ENCODE assay signal across 2 cellular contexts in the genomic region with DNA sequence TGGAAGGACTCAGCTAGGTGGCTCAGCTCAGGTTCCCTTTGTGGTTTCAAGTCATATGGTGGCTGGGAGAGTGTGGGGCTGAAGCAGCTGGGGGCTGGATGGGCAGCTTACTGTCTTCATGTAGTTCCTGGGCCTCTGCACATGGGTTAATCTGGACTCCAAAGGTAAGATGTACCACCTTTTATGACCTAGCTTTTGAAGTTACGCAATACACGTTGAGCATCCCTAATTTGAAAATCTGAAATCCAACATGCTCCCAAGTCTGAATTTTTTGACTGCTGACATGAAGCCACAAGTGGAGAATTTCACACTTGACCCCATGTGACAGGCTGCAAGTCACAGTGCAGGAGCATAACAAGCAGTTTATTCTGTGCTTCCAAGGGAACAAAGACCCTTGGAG.
TF ChIP-seq lines count a peak whose summit lies in the region.

No MANE protein-coding gene starts in this region.

TF ChIP-seq in HepG2, 621 proteins besides CTCF, POLR2A, EP300 and RAD21:
- TF ChIP-seq CEBPB (IDR thresholded peaks at IDR 0.05; ENCODE audit: borderline replicate concordance, low read depth, low read length) (peak; percentile 81), THYN1 (CRISPR knock-in tag; IDR thresholded peaks at IDR 0.05; ENCODE audit: borderline replicate concordance, low read depth) (no peak)

TF ChIP-seq in K562, 482 proteins besides CTCF, POLR2A, EP300 and RAD21:
- no peak for TF ChIP-seq FOXA1 (IDR thresholded peaks at IDR 0.05; ENCODE audit: borderline replicate concordance)
- TF ChIP-seq PRMT5 (CRISPR knock-in tag; IDR thresholded peaks at IDR 0.05): no peak
- no peak for TF ChIP-seq NFE2L1 (tag; IDR thresholded peaks at IDR 0.05; ENCODE audit: borderline replicate concordance, low read depth)
- no peak for TF ChIP-seq ZNF274 (IDR thresholded peaks at IDR 0.05; ENCODE audit: borderline replicate concordance, low read depth, low read length)
- no peak for TF ChIP-seq ATF7 (IDR thresholded peaks at IDR 0.05)
- no peak for TF ChIP-seq HINFP (tag; conservative IDR thresholded peaks at IDR 0.05; ENCODE audit: low read depth)
- TF ChIP-seq CBX5 (IDR thresholded peaks at IDR 0.05; ENCODE audit: borderline replicate concordance, low read depth): no peak
- TF ChIP-seq, protein P1, sequence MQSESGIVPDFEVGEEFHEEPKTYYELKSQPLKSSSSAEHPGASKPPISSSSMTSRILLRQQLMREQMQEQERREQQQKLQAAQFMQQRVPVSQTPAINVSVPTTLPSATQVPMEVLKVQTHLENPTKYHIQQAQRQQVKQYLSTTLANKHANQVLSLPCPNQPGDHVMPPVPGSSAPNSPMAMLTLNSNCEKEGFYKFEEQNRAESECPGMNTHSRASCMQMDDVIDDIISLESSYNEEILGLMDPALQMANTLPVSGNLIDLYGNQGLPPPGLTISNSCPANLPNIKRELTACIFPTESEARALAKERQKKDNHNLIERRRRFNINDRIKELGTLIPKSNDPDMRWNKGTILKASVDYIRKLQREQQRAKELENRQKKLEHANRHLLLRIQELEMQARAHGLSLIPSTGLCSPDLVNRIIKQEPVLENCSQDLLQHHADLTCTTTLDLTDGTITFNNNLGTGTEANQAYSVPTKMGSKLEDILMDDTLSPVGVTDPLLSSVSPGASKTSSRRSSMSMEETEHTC (IDR thresholded peaks at IDR 0.05): no peak
- TF ChIP-seq CEBPG (CRISPR knock-in tag; IDR thresholded peaks at IDR 0.05): no peak
- TF ChIP-seq CEBPG (tag; conservative IDR thresholded peaks at IDR 0.05 in 1 of 2, IDR thresholded peaks at IDR 0.05 in 1 of 2): peak in 1 of 2 experiments; percentile 69; a peak in 1 of 4 replicates
- TF ChIP-seq XRCC5 (IDR thresholded peaks at IDR 0.05; ENCODE audit: low read depth, low read length): no peak
- peak; percentile 56 for TF ChIP-seq CEBPB (tag; IDR thresholded peaks at IDR 0.05)
- TF ChIP-seq KLF1 (tag; IDR thresholded peaks at IDR 0.05): no peak
- no peak for TF ChIP-seq ZNF436 (CRISPR knock-in tag; IDR thresholded peaks at IDR 0.05)
- TF ChIP-seq, protein P2, sequence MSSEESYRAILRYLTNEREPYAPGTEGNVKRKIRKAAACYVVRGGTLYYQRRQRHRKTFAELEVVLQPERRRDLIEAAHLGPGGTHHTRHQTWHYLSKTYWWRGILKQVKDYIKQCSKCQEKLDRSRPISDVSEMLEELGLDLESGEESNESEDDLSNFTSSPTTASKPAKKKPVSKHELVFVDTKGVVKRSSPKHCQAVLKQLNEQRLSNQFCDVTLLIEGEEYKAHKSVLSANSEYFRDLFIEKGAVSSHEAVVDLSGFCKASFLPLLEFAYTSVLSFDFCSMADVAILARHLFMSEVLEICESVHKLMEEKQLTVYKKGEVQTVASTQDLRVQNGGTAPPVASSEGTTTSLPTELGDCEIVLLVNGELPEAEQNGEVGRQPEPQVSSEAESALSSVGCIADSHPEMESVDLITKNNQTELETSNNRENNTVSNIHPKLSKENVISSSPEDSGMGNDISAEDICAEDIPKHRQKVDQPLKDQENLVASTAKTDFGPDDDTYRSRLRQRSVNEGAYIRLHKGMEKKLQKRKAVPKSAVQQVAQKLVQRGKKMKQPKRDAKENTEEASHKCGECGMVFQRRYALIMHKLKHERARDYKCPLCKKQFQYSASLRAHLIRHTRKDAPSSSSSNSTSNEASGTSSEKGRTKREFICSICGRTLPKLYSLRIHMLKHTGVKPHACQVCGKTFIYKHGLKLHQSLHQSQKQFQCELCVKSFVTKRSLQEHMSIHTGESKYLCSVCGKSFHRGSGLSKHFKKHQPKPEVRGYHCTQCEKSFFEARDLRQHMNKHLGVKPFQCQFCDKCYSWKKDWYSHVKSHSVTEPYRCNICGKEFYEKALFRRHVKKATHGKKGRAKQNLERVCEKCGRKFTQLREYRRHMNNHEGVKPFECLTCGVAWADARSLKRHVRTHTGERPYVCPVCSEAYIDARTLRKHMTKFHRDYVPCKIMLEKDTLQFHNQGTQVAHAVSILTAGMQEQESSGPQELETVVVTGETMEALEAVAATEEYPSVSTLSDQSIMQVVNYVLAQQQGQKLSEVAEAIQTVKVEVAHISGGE (CRISPR knock-in tag; IDR thresholded peaks at IDR 0.05): no peak
- TF ChIP-seq MTA1 (IDR thresholded peaks at IDR 0.05; ENCODE audit: borderline replicate concordance): no peak
TF ChIP-seq in K562: peak in this region for 2.
